15 cellular contexts compared by ENCODE assay signal in genomic region chr17:15279011-15279477, GRCh38. TPM values are rescaled to one million over a fixed set of nuclear protein-coding genes. Genes with fewer than 3 reads are reported as not detected.
DNase-seq lines count a peak whose midpoint lies in the region; ATAC-seq and TF ChIP-seq lines count a peak whose summit lies in the region.
"Had no signal": no experiment of that assay in that cellular context is flagged by ENCODE, and none has a peak within 500 bp of the region (broad histone marks: within the 10 kb centered on the region; RNA-seq: fewer than 3 reads in every experiment).

No MANE protein-coding gene starts in this region.

- TF ChIP-seq CTCF in lower leg skin (IDR thresholded peaks at IDR 0.05) = no peak

- CTCF ChIA-PET in activated naive CD4-positive, alpha-beta T cell treated with anti-CD3 and anti-CD28 coated beads, Interleukin-2, amount 10 ng/mL, durations not matched to agents 7 days and 5 days (lab: Charles Lee) = no interaction called here

- no peaks in the 10 kb centered on the region for H3K36me3 Mint-ChIP-seq in activated naive CD4-positive, alpha-beta T cell treated with anti-CD3 and anti-CD28 coated beads, Interleukin-2, amount 10 ng/mL, durations not matched to agents 7 days and 5 days
- H3K36me3 Mint-ChIP-seq: activated naive CD8-positive, alpha-beta T cell; memory B cell had no signal

- H3K4me3 Mint-ChIP-seq in activated naive CD4-positive, alpha-beta T cell treated with anti-CD3 and anti-CD28 coated beads, Interleukin-2, amount 10 ng/mL, durations not matched to agents 7 days and 5 days = no peak overlapping the region
- H3K4me3 Mint-ChIP-seq: activated CD8-positive, alpha-beta T cell treated with anti-CD3 and anti-CD28 coated beads, Interleukin-2, amount 10 ng/mL, durations not matched to agents 7 days and 5 days; activated naive CD8-positive, alpha-beta T cell; memory B cell had no signal

- ATAC-seq in left colon = no peak
- ATAC-seq: activated CD8-positive, alpha-beta T cell treated with anti-CD3 and anti-CD28 coated beads, Interleukin-2, amount 10 ng/mL, durations not matched to agents 7 days and 5 days; heart right ventricle had no signal

- H3K27me3 Mint-ChIP-seq in activated naive CD4-positive, alpha-beta T cell treated with anti-CD3 and anti-CD28 coated beads, Interleukin-2, amount 10 ng/mL, durations not matched to agents 7 days and 5 days = peaks cover 17% of the 10 kb centered on the region

- WGBS in lower leg skin, 2 donors = 65 to 86% methylated on average over 2 of the region's 2 CpGs

- H3K27ac Mint-ChIP-seq in activated naive CD4-positive, alpha-beta T cell treated with anti-CD3 and anti-CD28 coated beads, Interleukin-2, amount 10 ng/mL, durations not matched to agents 7 days and 5 days = no peak overlapping the region
- H3K27ac Mint-ChIP-seq: activated CD8-positive, alpha-beta T cell treated with anti-CD3 and anti-CD28 coated beads, Interleukin-2, amount 10 ng/mL, durations not matched to agents 7 days and 5 days; activated naive CD8-positive, alpha-beta T cell; memory B cell had no signal

- H3K9me3 Mint-ChIP-seq in activated naive CD4-positive, alpha-beta T cell treated with anti-CD3 and anti-CD28 coated beads, Interleukin-2, amount 10 ng/mL, durations not matched to agents 7 days and 5 days = peaks cover 4% of the 10 kb centered on the region

- H3K4me3 ChIP-seq in skeletal muscle cell (ENCODE audit: low read depth, low read length) (no peak overlapping the region), lower leg skin (ENCODE audit: low read depth, poor library complexity, severe bottlenecking) (no peak overlapping the region)
- H3K4me3 ChIP-seq: heart right ventricle had no signal

- peak; percentile 41 for DNase-seq in GM03348 (ENCODE audit: low spot score)
- DNase-seq in RKO (ENCODE audit: low spot score) = peak; percentile 88
- DNase-seq in fibroblast of gingiva (ENCODE audit: low read depth) = peak; percentile 86
- DNase-seq in skeletal muscle cell (ENCODE audit: low read depth) = peak; percentile 72
- DNase-seq in left colon = no peak
- no peak for DNase-seq in lower leg skin (ENCODE audit: low spot score in 2 of 2)
- DNase-seq in activated gamma-delta T cell (lab: John Stamatoyannopoulos, UW) = no peak
- DNase-seq in activated naive CD4-positive, alpha-beta T cell treated with anti-CD3 and anti-CD28 coated beads, Interleukin-2, amount 10 ng/mL, durations not matched to agents 7 days and 5 days = no peak
- DNase-seq: activated CD8-positive, alpha-beta T cell treated with anti-CD3 and anti-CD28 coated beads, Interleukin-2, amount 10 ng/mL, durations not matched to agents 7 days and 5 days; heart right ventricle; NCI-H2029 treated with DMSO at 0.1 percent for 48 hours; substantia nigra had no signal

- TF ChIP-seq POLR2A in lower leg skin (IDR thresholded peaks at IDR 0.05) = no peak

- H3K4me1 Mint-ChIP-seq in activated naive CD4-positive, alpha-beta T cell treated with anti-CD3 and anti-CD28 coated beads, Interleukin-2, amount 10 ng/mL, durations not matched to agents 7 days and 5 days = no peaks in the 10 kb centered on the region
- H3K4me1 Mint-ChIP-seq: memory B cell had no signal

- intact Hi-C loops in left colon (cut with DNase I, micrococcal nuclease) = no loop called here
- intact Hi-C loops in lower leg skin (cut with DNase I; ENCODE audit: low total_unique reads) = no loop called here

RNA-seq across cellular contexts. Expression of gene PMP22, which starts 13.9 kb away (rescaled TPM):
- total RNA-seq in left colon = 10 to 100 TPM; 22.5 to 52.8 TPM
- 100 to 1,000 TPM in 1 of 4 donors, 10 to 100 TPM in 3; 34.9 to 120 (median 64.5) TPM for total RNA-seq in lower leg skin
- total RNA-seq: activated CD8-positive, alpha-beta T cell treated with anti-CD3 and anti-CD28 coated beads, Interleukin-2, amount 10 ng/mL, durations not matched to agents 7 days and 5 days; T-helper 1 cell treated with Interleukin-12 subunit alpha and Interleukin-12 subunit beta and Interleukin-4 antibody, amounts not matched to agents 30 ng/mL and 1 ng/mL, for 36 hours had no signal

Comparison
In these comparisons a context has a peak if more than half of its experiments do, and no peak if none do; other contexts are left out.
1. DNase-seq: peak in GM03348 (single experiment), RKO (single experiment), fibroblast of gingiva (single experiment) and skeletal muscle cell (single experiment); none in left colon (0 of 2), lower leg skin (0 of 2), activated gamma-delta T cell (single experiment) and activated naive CD4-positive, alpha-beta T cell treated with anti-CD3 and anti-CD28 coated beads, Interleukin-2, amount 10 ng/mL, durations not matched to agents 7 days and 5 days (single experiment).